In genomic region chr13:63198076-63198475, GRCh38 we compare ENCODE assay signal across 21 cellular contexts.
DNase-seq lines count a peak whose midpoint lies in the region; TF ChIP-seq lines count a peak whose summit lies in the region.
"Had no signal": no experiment of that assay in that cellular context is flagged by ENCODE, and none has a peak within 500 bp of the region (broad histone marks: within the 10 kb centered on the region; RNA-seq: fewer than 3 reads in every experiment).

No MANE protein-coding gene starts in this region.

- no peaks in the 10 kb centered on the region for H3K36me3 ChIP-seq in SU-DHL-6 (ENCODE audit: low read length)
- no peaks in the 10 kb centered on the region for H3K36me3 ChIP-seq in neural progenitor cell
- H3K36me3 ChIP-seq: colonic mucosa, heart left ventricle had no signal

- H3K4me3 ChIP-seq in SU-DHL-6 (ENCODE audit: insufficient read depth, low read length, poor library complexity, severe bottlenecking): no peak overlapping the region
- no peak overlapping the region for H3K4me3 ChIP-seq in neural progenitor cell
- H3K4me3 ChIP-seq: colonic mucosa, heart left ventricle had no signal

- H3K4me1 ChIP-seq in neural progenitor cell: no peaks in the 10 kb centered on the region
- H3K4me1 ChIP-seq: colonic mucosa, heart left ventricle had no signal

- intact Hi-C loops in posterior vena cava (cut with DNase I): no loop called here

- no peaks in the 10 kb centered on the region for H3K9me3 ChIP-seq in SU-DHL-6 (ENCODE audit: insufficient read depth, low read length)
- no peaks in the 10 kb centered on the region for H3K9me3 ChIP-seq in neural progenitor cell (ENCODE audit: low read depth)
- H3K9me3 ChIP-seq: colonic mucosa had no signal

- H3K27ac ChIP-seq in SU-DHL-6 (ENCODE audit: low read depth, low read length) (no peak overlapping the region), neural progenitor cell (no peak overlapping the region)
- H3K27ac ChIP-seq: 22Rv1, C4-2B, colonic mucosa, heart left ventricle had no signal

- H4K20me1 ChIP-seq in SU-DHL-6 (ENCODE audit: low read depth, low read length) (no peaks in the 10 kb centered on the region), neural progenitor cell (ENCODE audit: low read depth) (no peaks in the 10 kb centered on the region)

- H3F3A ChIP-seq in SU-DHL-6 (ENCODE audit: insufficient read depth) (no peaks in the 10 kb centered on the region), neural progenitor cell (ENCODE audit: low read depth) (no peaks in the 10 kb centered on the region)

- H3K27me3 Mint-ChIP-seq in neural progenitor cell (ENCODE audit: insufficient read depth, low read depth): no peaks in the 10 kb centered on the region
- H3K27me3 Mint-ChIP-seq: memory B cell had no signal

- H3K4me3 Mint-ChIP-seq in neural progenitor cell: no peak overlapping the region
- H3K4me3 Mint-ChIP-seq: memory B cell, nephron progenitor cell had no signal

- H3K9me3 Mint-ChIP-seq in neural progenitor cell: no peaks in the 10 kb centered on the region
- H3K9me3 Mint-ChIP-seq: nephron progenitor cell had no signal

- DNase-seq in DMS 273 (lab: John Stamatoyannopoulos, UW; ENCODE audit: unreplicated experiment) (peak; percentile 14), DMS 273 treated with DMSO at 0.1 percent for 48 hours (lab: John Stamatoyannopoulos, UW) (no peak), NCI-H2107 (lab: John Stamatoyannopoulos, UW) (peak; percentile 4), myocyte (ENCODE audit: low read depth) (peak; percentile 2), neural progenitor cell (ENCODE audit: low spot score) (no peak), posterior vena cava (ENCODE audit: low spot score) (no peak)
- DNase-seq in NK-92 treated with Interleukin-12 subunit alpha and Interleukin-12 subunit beta, amount 100 ng/mL, for 24 hours (lab: John Stamatoyannopoulos, UW): no peak
- DNase-seq: activated gamma-delta T cell; aorta; colonic mucosa; EL; heart left ventricle; NCI-H187 treated with DMSO at 0.1 percent for 48 hours; nephron progenitor cell; SIG-M5; stimulated activated naive CD4-positive, alpha-beta T cell treated with Interleukin-2 at 50 U/mL for 16 hours; T-helper 9 cell had no signal

- H3K4me1 Mint-ChIP-seq in neural progenitor cell: no peaks in the 10 kb centered on the region
- H3K4me1 Mint-ChIP-seq: memory B cell, nephron progenitor cell had no signal

- TF ChIP-seq CTCF in SU-DHL-6 (IDR thresholded peaks at IDR 0.05; ENCODE audit: insufficient read depth, low read length, poor library complexity, severe bottlenecking) (no peak), neural progenitor cell (IDR thresholded peaks at IDR 0.05) (no peak)

- H3K79me2 ChIP-seq in SU-DHL-6 (ENCODE audit: insufficient read depth, low read length) (no peaks in the 10 kb centered on the region), neural progenitor cell (ENCODE audit: low read depth) (no peaks in the 10 kb centered on the region)

- H3K9me2 ChIP-seq in SU-DHL-6 (replicated peaks; ENCODE audit: insufficient read depth, low read length): no peaks in the 10 kb centered on the region

- H3K9ac ChIP-seq in SU-DHL-6 (ENCODE audit: low read length): no peak overlapping the region
- no peak overlapping the region for H3K9ac ChIP-seq in neural progenitor cell

- H3K27me3 ChIP-seq in SU-DHL-6 (ENCODE audit: low read length) (no peaks in the 10 kb centered on the region), neural progenitor cell (no peaks in the 10 kb centered on the region)
- H3K27me3 ChIP-seq: colonic mucosa, heart left ventricle had no signal

- H3K36me3 Mint-ChIP-seq in neural progenitor cell: no peaks in the 10 kb centered on the region
- H3K36me3 Mint-ChIP-seq: memory B cell had no signal

- H3K4me2 ChIP-seq in SU-DHL-6 (ENCODE audit: low read depth, low read length, poor library complexity, severe bottlenecking) (no peak overlapping the region), neural progenitor cell (no peak overlapping the region)

- peak overlapping the region; percentile 24 for H2AFZ ChIP-seq in SU-DHL-6 (ENCODE audit: low read depth, low read length, severe bottlenecking)
- no peak overlapping the region for H2AFZ ChIP-seq in neural progenitor cell (replicated peaks)

- no peak overlapping the region for H3K27ac Mint-ChIP-seq in neural progenitor cell
- H3K27ac Mint-ChIP-seq: memory B cell, nephron progenitor cell had no signal

Comparison
In these comparisons a context has a peak if more than half of its experiments do, and no peak if none do; other contexts are left out.
1. DNase-seq: peak in DMS 273 (single experiment), NCI-H2107 (single experiment) and myocyte (single experiment); none in DMS 273 treated with DMSO at 0.1 percent for 48 hours (single experiment), NK-92 treated with Interleukin-12 subunit alpha and Interleukin-12 subunit beta, amount 100 ng/mL, for 24 hours (single experiment), neural progenitor cell (single experiment) and posterior vena cava (single experiment).